In genomic region chr10:125097409-125098070, GRCh38 we compare ENCODE assay signal across 20 cellular contexts.
DNase-seq lines count a peak whose midpoint lies in the region; ATAC-seq, FAIRE-seq and TF ChIP-seq lines count a peak whose summit lies in the region.
"Had no signal": no experiment of that assay in that cellular context is flagged by ENCODE, and none has a peak within 500 bp of the region (broad histone marks: within the 10 kb centered on the region; RNA-seq: fewer than 3 reads in every experiment).

No MANE protein-coding gene starts in this region.

- peak in 2 of 3 donors; percentile 3 to 21 for DNase-seq in right cardiac atrium
- DNase-seq in Right ventricle myocardium inferior (ENCODE audit: missing footprints): no peak
- no peak for DNase-seq in H1 (ENCODE audit: low read depth in 1 of 2, low spot score in 2 of 2)
- DNase-seq in ovary: peak in 3 of 5 donors; percentile 11 to 23 (median 20)
- DNase-seq in endodermal cell: no peak
- DNase-seq in DMS 273 (lab: John Stamatoyannopoulos, UW; ENCODE audit: unreplicated experiment): no peak
- no peak for DNase-seq in testis
- DNase-seq: COR-L47, DMS53, EL, NCI-H1417, NCI-H187, NCI-H226, NCI-H524, NCI-H82, OCI-M1 had no signal

- H3K56ac ChIP-seq in H1 (replicated peaks; ENCODE audit: insufficient read length, low read depth, low read length): no peak overlapping the region

- H3K79me2 ChIP-seq in H1 (ENCODE audit: control insufficient read depth in 1 of 2, insufficient read depth in 2 of 2, low read length in 2 of 2): peaks cover 44 to 100% of the 10 kb centered on the region in 2 experiments

- H4K91ac ChIP-seq in H1 (replicated peaks; ENCODE audit: insufficient read length, low read length): no peak overlapping the region

- H2BK120ac ChIP-seq in H1 (replicated peaks; ENCODE audit: low read depth, low read length): no peak overlapping the region

- H2AK5ac ChIP-seq in H1 (ENCODE audit: low read depth, low read length): no peak overlapping the region; the same call in 1 of the 2 replicates

- ATAC-seq in right cardiac atrium (no peak), Right ventricle myocardium inferior (no peak)

- H3K4me3 ChIP-seq in right cardiac atrium (ENCODE audit: low read length) (no peak overlapping the region), H1 (ENCODE audit: extremely low read depth in 1 of 4, insufficient read depth in 2 of 4, low read depth in 3 of 4, low read length in 4 of 4) (no peak overlapping the region), ovary (no peak overlapping the region), endodermal cell (ENCODE audit: low read length) (no peak overlapping the region), testis (no peak overlapping the region)

- no peak overlapping the region for H2AFZ ChIP-seq in H1 (ENCODE audit: low read length)

- TF ChIP-seq EP300 in H1 (IDR thresholded peaks at IDR 0.05; ENCODE audit: borderline replicate concordance in 1 of 2, low read depth in 2 of 2, low read length in 2 of 2) (no peak), ovary (IDR thresholded peaks at IDR 0.05) (no peak)

- no peak overlapping the region for H3K4me2 ChIP-seq in H1 (ENCODE audit: insufficient read depth in 1 of 2, low read depth in 2 of 2, low read length in 2 of 2)
- H3K4me2 ChIP-seq: KMS-11 had no signal

- H3K4me1 Mint-ChIP-seq in endodermal cell: peaks cover 26% of the 10 kb centered on the region
- H3K4me1 Mint-ChIP-seq: B cell had no signal

- H3K14ac ChIP-seq in H1 (ENCODE audit: insufficient read length): no peak overlapping the region

- intact Hi-C loops in right cardiac atrium (cut with DNase I) (no loop called here), Right ventricle myocardium inferior (cut with DNase I) (no loop called here), ovary (cut with DNase I) (no loop called here), testis (cut with DNase I; ENCODE audit: low total_unique reads) (no loop called here)

- POLR2A ChIA-PET in H1 (lab: Charles Lee; ENCODE audit: partially characterized antibody): interaction anchor here (1.5 to 1.7 kb wide), 2 partner anchors 8 to 57 kb away, joined by 3 read pairs; no protein-coding TSS in a partner anchor

- peaks cover 72 to 82% of the 10 kb centered on the region in 2 experiments for H4K20me1 ChIP-seq in H1 (replicated peaks in 1 of 2; ENCODE audit: control insufficient read depth in 1 of 2, insufficient read depth in 2 of 2, low read length in 2 of 2)

- H2BK15ac ChIP-seq in H1 (ENCODE audit: low read length): no peak overlapping the region

- 96% methylated on average over 20 of the region's 20 CpGs for WGBS in right cardiac atrium
- 92% methylated on average over 20 of the region's 20 CpGs; no CpG with 5 or more reads in 1 of the 2 experiments for WGBS in H1 (ENCODE audit: extremely low coverage in 1 of 2, insufficient coverage in 1 of 2, insufficient read length in 1 of 2, insufficient replicate concordance in 2 of 2, low coverage in 1 of 2, low lambda C conversion rate in 2 of 2, missing lambda C conversion rate in 1 of 2), 2 experiments
- WGBS in ovary, 3 donors: 91 to 93% (median 93%) methylated on average over 20 of the region's 20 CpGs
- 94 to 95% methylated on average over 17 to 20 of the region's 20 CpGs for WGBS in endodermal cell (ENCODE audit: insufficient coverage in 1 of 2, insufficient read length in 1 of 2), 2 experiments
- 94 to 95% methylated on average over 20 of the region's 20 CpGs for WGBS in testis, 2 donors

- no peak overlapping the region for H3K9ac ChIP-seq in H1 (replicated peaks in 1 of 4; ENCODE audit: extremely low read depth in 1 of 4, low read depth in 3 of 4, low read length in 3 of 4)
- no peak overlapping the region for H3K9ac ChIP-seq in endodermal cell (ENCODE audit: extremely low read depth, low read length, poor library complexity, severe bottlenecking)
- H3K9ac ChIP-seq: KMS-11 had no signal

- H3K27me3 Mint-ChIP-seq in endodermal cell (ENCODE audit: insufficient read depth): no peaks in the 10 kb centered on the region

- peaks cover 36% of the 10 kb centered on the region for H3K79me1 ChIP-seq in H1 (ENCODE audit: low read depth, low read length)

- H2BK12ac ChIP-seq in H1 (ENCODE audit: low read depth, low read length): no peak overlapping the region

- no peak overlapping the region for H4K5ac ChIP-seq in H1 (ENCODE audit: insufficient read length, low read depth, low read length)

- TF ChIP-seq CTCF in H1 (IDR thresholded peaks at IDR 0.05; ENCODE audit: control extremely low read depth in 1 of 3, insufficient read depth in 1 of 3, low read depth in 1 of 3, low read length in 3 of 3) (no peak), ovary (IDR thresholded peaks at IDR 0.05) (no peak), endodermal cell (conservative IDR thresholded peaks at IDR 0.05) (no peak), testis (IDR thresholded peaks at IDR 0.05) (no peak)

- H3K4me1 ChIP-seq in right cardiac atrium (ENCODE audit: control insufficient read depth, insufficient read depth, low read length) (peaks cover 26% of the 10 kb centered on the region), H1 (replicated peaks in 1 of 4; ENCODE audit: control insufficient read depth in 3 of 4, insufficient read depth in 4 of 4, low read length in 3 of 4) (peaks cover 10 to 31% (median 22%) of the 10 kb centered on the region in 4 experiments), ovary (ENCODE audit: insufficient read depth) (peaks cover 31% of the 10 kb centered on the region), endodermal cell (ENCODE audit: control insufficient read depth, insufficient read depth, low read length) (no peaks in the 10 kb centered on the region), testis (peaks cover 24% of the 10 kb centered on the region)

- peaks cover 14% of the 10 kb centered on the region for H3K36me3 Mint-ChIP-seq in endodermal cell (ENCODE audit: low read depth)

- no peak overlapping the region for H3K4me3 Mint-ChIP-seq in endodermal cell
- H3K4me3 Mint-ChIP-seq: B cell had no signal

- no peak for TF ChIP-seq RAD21 in H1 (IDR thresholded peaks at IDR 0.05 in 1 of 2, conservative IDR thresholded peaks at IDR 0.05 in 1 of 2; ENCODE audit: low read depth in 2 of 2, low read length in 2 of 2)

- H4K8ac ChIP-seq in H1 (ENCODE audit: extremely low read depth, insufficient read depth, low read length): no peak overlapping the region

- H3K4ac ChIP-seq in H1 (replicated peaks; ENCODE audit: insufficient read length, low read depth, low read length): no peak overlapping the region

- CTCF ChIA-PET in H1 (lab: Charles Lee; ENCODE audit: partially characterized antibody): interaction anchor here (1.0 to 2.4 kb wide), 2 partner anchors 8 to 105 kb away, joined by 3 to 6 read pairs; no protein-coding TSS in a partner anchor

- H2BK5ac ChIP-seq in H1 (ENCODE audit: low read depth, low read length): no peak overlapping the region

- no peak for FAIRE-seq in H1 (lab: Jason Lieb, UNC)
- FAIRE-seq: GM12891, H54 had no signal

- no peaks in the 10 kb centered on the region for H3K9me3 Mint-ChIP-seq in endodermal cell

- H3K18ac ChIP-seq in H1 (ENCODE audit: extremely low read depth, low read length): no peak overlapping the region

- H3K23me2 ChIP-seq in H1 (ENCODE audit: low read depth, low read length): no peaks in the 10 kb centered on the region

- no peak overlapping the region for H2BK20ac ChIP-seq in H1 (ENCODE audit: low read length)

- no peak for TF ChIP-seq POLR2A in H1 (IDR thresholded peaks at IDR 0.05; ENCODE audit: control extremely low read depth in 1 of 2, low read depth in 2 of 2, low read length in 2 of 2)
- no peak for TF ChIP-seq POLR2A in ovary (IDR thresholded peaks at IDR 0.05)
- no peak for TF ChIP-seq POLR2A in testis (IDR thresholded peaks at IDR 0.05)

- H3K9me3 ChIP-seq in right cardiac atrium (ENCODE audit: control insufficient read depth, low read length): no peaks in the 10 kb centered on the region
- H3K9me3 ChIP-seq in H1 (ENCODE audit: insufficient read depth in 2 of 2, low read depth in 1 of 2, low read length in 1 of 2): no peaks in the 10 kb centered on the region
- H3K9me3 ChIP-seq in ovary: no peaks in the 10 kb centered on the region
- no peaks in the 10 kb centered on the region for H3K9me3 ChIP-seq in endodermal cell (ENCODE audit: control insufficient read depth, low read length)
- no peaks in the 10 kb centered on the region for H3K9me3 ChIP-seq in testis

- H3K27ac ChIP-seq in right cardiac atrium (ENCODE audit: low read length) (no peak overlapping the region), H1 (ENCODE audit: low read depth, low read length) (no peak overlapping the region), ovary (no peak overlapping the region), endodermal cell (ENCODE audit: low read depth, low read length) (no peak overlapping the region), testis (no peak overlapping the region)
- H3K27ac ChIP-seq: KMS-11 had no signal

- peaks cover 3 to 32% (median 10%) of the 10 kb centered on the region in 4 experiments; a peak in 7 of 8 replicates for H3K36me3 ChIP-seq in H1 (ENCODE audit: control insufficient read depth in 2 of 4, insufficient read depth in 4 of 4, low read length in 3 of 4)
- no peaks in the 10 kb centered on the region for H3K36me3 ChIP-seq in ovary
- H3K36me3 ChIP-seq in endodermal cell (ENCODE audit: control insufficient read depth, insufficient read depth, low read length): peaks cover 8% of the 10 kb centered on the region
- H3K36me3 ChIP-seq in testis (ENCODE audit: low read depth, missing control alignments): no peaks in the 10 kb centered on the region

- no peak overlapping the region for H3K27ac Mint-ChIP-seq in endodermal cell
- H3K27ac Mint-ChIP-seq: B cell had no signal

- H3K27me3 ChIP-seq in right cardiac atrium (ENCODE audit: control insufficient read depth, insufficient read depth) (no peaks in the 10 kb centered on the region), H1 (replicated peaks in 1 of 4; ENCODE audit: control insufficient read depth in 3 of 4, extremely low read depth in 1 of 4, insufficient read depth in 3 of 4, low read length in 3 of 4) (no peaks in the 10 kb centered on the region), ovary (no peaks in the 10 kb centered on the region), endodermal cell (ENCODE audit: control insufficient read depth, insufficient read depth, low read length, poor library complexity, severe bottlenecking) (no peaks in the 10 kb centered on the region), testis (no peaks in the 10 kb centered on the region)

- H3K23ac ChIP-seq in H1 (ENCODE audit: insufficient read length): no peak overlapping the region

TF ChIP-seq in H1, 55 proteins besides CTCF, POLR2A, EP300 and RAD21:
- TF ChIP-seq ASH2L (IDR thresholded peaks at IDR 0.05; ENCODE audit: low read length) (no peak), POLR2AphosphoS5 (IDR thresholded peaks at IDR 0.05; ENCODE audit: low read depth, low read length) (peak; percentile 81; the same call in 1 of the 2 replicates)

Comparison
In these comparisons a context has a peak if more than half of its experiments do, and no peak if none do; other contexts are left out.
1. DNase-seq: peak in right cardiac atrium (2 of 3) and ovary (3 of 5); none in Right ventricle myocardium inferior (single experiment), H1 (0 of 2), endodermal cell (single experiment), DMS 273 (single experiment) and testis (single experiment).